In genomic region chr1:168252204-168252733, GRCh38 we compare ENCODE assay signal across 13 cellular contexts.
"Had no signal": no experiment of that assay in that cellular context is flagged by ENCODE, and none has a peak within 500 bp of the region (broad histone marks: within the 10 kb centered on the region; RNA-seq: fewer than 3 reads in every experiment).

No MANE protein-coding gene starts in this region.

- H3K9me3 ChIP-seq: pancreas, testis had no signal

- H3K4me2 ChIP-seq: neural progenitor cell had no signal

- FAIRE-seq: endothelial cell of umbilical vein had no signal

- H3K27ac Mint-ChIP-seq: brain; neural progenitor cell; stimulated activated naive CD8-positive, alpha-beta T cell treated with anti-CD3 and anti-CD28 coated beads, Interleukin-15, amount 100 ng/mL, for 72 hours; WTC11 had no signal

- H3K27ac ChIP-seq: heart left ventricle, neural progenitor cell, pancreas, testis had no signal

- DNase-seq: activated CD4-positive, alpha-beta T cell treated with anti-CD3 and anti-CD28 coated beads for 48 hours; activated naive CD4-positive, alpha-beta T cell treated with anti-CD3 and anti-CD28 coated beads, Interleukin-2, amount 50 U/mL, for 16 hours; amniotic stem cell; heart left ventricle; islet precursor cell; pancreas; stimulated activated CD4-positive, alpha-beta T cell treated with anti-CD3 and anti-CD28 coated beads, Interleukin-2, amount 100 ng/mL, for 48 hours; stimulated activated naive CD8-positive, alpha-beta T cell treated with anti-CD3 and anti-CD28 coated beads, Interleukin-15, amount 100 ng/mL, for 72 hours; testis had no signal

- H3K4me3 Mint-ChIP-seq: brain; neural progenitor cell; stimulated activated naive CD8-positive, alpha-beta T cell treated with anti-CD3 and anti-CD28 coated beads, Interleukin-15, amount 100 ng/mL, for 72 hours; WTC11 had no signal

- H3K27me3 ChIP-seq: heart left ventricle, neural progenitor cell, pancreas, testis had no signal

- H3K4me1 ChIP-seq: pancreas, testis had no signal

- H3K36me3 ChIP-seq: neural progenitor cell, pancreas had no signal

- ATAC-seq: heart left ventricle; pancreas; stimulated activated naive CD8-positive, alpha-beta T cell treated with anti-CD3 and anti-CD28 coated beads, Interleukin-15, amount 100 ng/mL, for 72 hours; WTC11 had no signal

- H3K9ac ChIP-seq: neural progenitor cell had no signal

- H2AFZ ChIP-seq: neural progenitor cell had no signal

- H3K27me3 Mint-ChIP-seq: brain; stimulated activated naive CD8-positive, alpha-beta T cell treated with anti-CD3 and anti-CD28 coated beads, Interleukin-15, amount 100 ng/mL, for 72 hours had no signal

- H3K4me3 ChIP-seq: heart left ventricle, neural progenitor cell, pancreas, testis had no signal
